14 cellular contexts compared by ENCODE assay signal in the genomic region with DNA sequence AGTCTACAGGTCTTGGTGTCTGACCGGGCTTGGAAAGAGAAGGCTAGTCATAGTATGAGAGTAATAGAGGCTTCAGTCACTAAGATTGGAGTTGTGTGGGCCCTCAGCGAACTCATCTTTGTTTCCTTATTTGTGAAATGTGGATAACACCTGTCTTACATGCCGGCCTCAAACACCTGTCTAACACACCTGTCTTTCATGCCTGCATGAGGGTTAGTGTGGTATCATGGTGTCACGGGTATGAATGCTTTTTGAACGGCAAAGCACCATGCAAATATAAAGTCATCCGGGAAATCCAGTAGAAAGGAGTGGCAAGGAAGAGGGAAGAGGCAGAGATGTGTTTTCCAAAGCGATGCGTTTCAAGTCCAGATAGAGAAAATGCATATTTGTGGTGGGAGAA. TPM values are rescaled to one million over a fixed set of nuclear protein-coding genes. Genes with fewer than 3 reads are reported as not detected.
DNase-seq lines count a peak whose midpoint lies in the region; ATAC-seq and TF ChIP-seq lines count a peak whose summit lies in the region.
"Had no signal": no experiment of that assay in that cellular context is flagged by ENCODE, and none has a peak within 500 bp of the region (broad histone marks: within the 10 kb centered on the region; RNA-seq: fewer than 3 reads in every experiment).

No MANE protein-coding gene starts in this region.

- H3K36me3 Mint-ChIP-seq in activated T-cell treated with anti-CD3 and anti-CD28 coated beads, Interleukin-2, amount 50 U/mL, for 4 hours (ENCODE audit: insufficient read depth), result peaks cover 5% of the 10 kb centered on the region

- no peak overlapping the region for H2AFZ ChIP-seq in PC-3 (ENCODE audit: low read length)

- intact Hi-C loops in PC-3 (cut with micrococcal nuclease), result loop anchor here (5.0 kb wide), 1 partner anchor 96 kb away; no protein-coding TSS in a partner anchor
- intact Hi-C loops in left lung (cut with DNase I), result no loop called here

- H3F3A ChIP-seq in PC-3 (ENCODE audit: low read length, unreplicated experiment), result no peaks in the 10 kb centered on the region

- DNase-seq in activated T-cell treated with anti-CD3 and anti-CD28 coated beads, Interleukin-2, amount 50 U/mL, for 4 hours, result no peak
- DNase-seq in activated T-cell treated with anti-CD3 and anti-CD28 coated beads, Interleukin-2, amount 50 U/mL, for 1 hour, result no peak
- no peak for DNase-seq in PC-3
- peak; percentile 41 for DNase-seq in epithelial cell of esophagus (ENCODE audit: low read depth)
- DNase-seq in NCI-H774 (lab: John Stamatoyannopoulos, UW), result no peak
- DNase-seq in CD1c-positive myeloid dendritic cell (ENCODE audit: extremely low spot score), result no peak
- DNase-seq in left lung, result no peak
- DNase-seq: NCI-H1694; stimulated activated CD8-positive, alpha-beta memory T cell treated with anti-CD3 and anti-CD28 coated beads, Interleukin-4, amount 100 ng/mL, for 48 hours had no signal

- H3K9me3 ChIP-seq in PC-3 (ENCODE audit: low read length) (no peaks in the 10 kb centered on the region), left lung (no peaks in the 10 kb centered on the region)

- no peaks in the 10 kb centered on the region for H3K9me3 Mint-ChIP-seq in activated T-cell treated with anti-CD3 and anti-CD28 coated beads, Interleukin-2, amount 50 U/mL, for 4 hours
- H3K9me3 Mint-ChIP-seq: dendritic cell treated with granulocyte-macrophage colony-stimulating factor and Interleukin-4, amounts not matched to agents 40 ng/mL and 50 ng/mL, for 4 days had no signal

- peaks cover 57% of the 10 kb centered on the region for H3K79me2 ChIP-seq in PC-3 (ENCODE audit: low read length)

- no peak for TF ChIP-seq CTCF in PC-3 (conservative IDR thresholded peaks at IDR 0.05; ENCODE audit: low read depth, low read length)
- no peak for TF ChIP-seq CTCF in epithelial cell of esophagus (IDR thresholded peaks at IDR 0.05; ENCODE audit: insufficient read depth, low read depth, low read length, missing control alignments)
- TF ChIP-seq CTCF in left lung (IDR thresholded peaks at IDR 0.05), result no peak

- peak overlapping the region; percentile 4 for H3K4me3 Mint-ChIP-seq in activated T-cell treated with anti-CD3 and anti-CD28 coated beads, Interleukin-2, amount 50 U/mL, for 4 hours
- H3K4me3 Mint-ChIP-seq: dendritic cell treated with granulocyte-macrophage colony-stimulating factor and Interleukin-4, amounts not matched to agents 40 ng/mL and 50 ng/mL, for 4 days had no signal

- H3K4me1 ChIP-seq in PC-3 (ENCODE audit: insufficient read depth, low read length) (peaks cover 44% of the 10 kb centered on the region), left lung (peaks cover 0 to 4% of the 10 kb centered on the region in 2 donors)

- H3K4me3 ChIP-seq in PC-3 (ENCODE audit: low read length) (no peak overlapping the region), epithelial cell of esophagus (ENCODE audit: low read length) (no peak overlapping the region), left lung (no peak overlapping the region)

- H3K4me1 Mint-ChIP-seq in activated T-cell treated with anti-CD3 and anti-CD28 coated beads, Interleukin-2, amount 50 U/mL, for 4 hours (ENCODE audit: low read depth), result peaks cover 78% of the 10 kb centered on the region

- POLR2A ChIA-PET in PC-3 (lab: Charles Lee; ENCODE audit: unreplicated experiment), result no interaction called here

- H3K27me3 ChIP-seq in PC-3 (ENCODE audit: low read length) (no peaks in the 10 kb centered on the region), left lung (no peaks in the 10 kb centered on the region)

- H3K9me2 ChIP-seq in PC-3 (replicated peaks; ENCODE audit: low read length), result no peaks in the 10 kb centered on the region

- no peaks in the 10 kb centered on the region for H4K20me1 ChIP-seq in PC-3 (ENCODE audit: low read length)

- CTCF ChIA-PET in PC-3 (lab: Charles Lee), result no interaction called here

- no TSS peak for BruUV-seq in PC-3 (replicated peaks; lab: Mats Ljungman, UMichigan)

- H3K36me3 ChIP-seq in PC-3 (ENCODE audit: low read depth, low read length) (peaks cover 2% of the 10 kb centered on the region; the same call in 1 of the 2 replicates), left lung (peaks cover 0 to 4% of the 10 kb centered on the region in 2 donors)

- ATAC-seq in activated T-cell treated with anti-CD3 and anti-CD28 coated beads, Interleukin-2, amount 50 U/mL, for 4 hours, result no peak
- ATAC-seq in PC-3 (no peak), left lung (no peak)
- ATAC-seq: activated CD4-positive, CD25-positive, alpha-beta regulatory T cell treated with anti-CD3 and anti-CD28 coated beads, Interleukin-2, amount 50 U/mL, for 24 hours; GM12878; SK-N-SH treated with all-trans-retinoic acid at 6 μM for 48 hours had no signal

- no peak overlapping the region for H3K9ac ChIP-seq in PC-3 (ENCODE audit: low read length)

- H3K4me2 ChIP-seq in PC-3 (ENCODE audit: low read length), result no peak overlapping the region

- H3K27ac ChIP-seq in PC-3 (ENCODE audit: low read length) (peak overlapping the region; percentile 84), temporal lobe (ENCODE audit: low read depth, low read length) (peak overlapping the region; percentile 84), left lung (no peak overlapping the region)

- H3K27me3 Mint-ChIP-seq in activated T-cell treated with anti-CD3 and anti-CD28 coated beads, Interleukin-2, amount 50 U/mL, for 4 hours (ENCODE audit: low read depth), result no peaks in the 10 kb centered on the region
- H3K27me3 Mint-ChIP-seq: dendritic cell treated with granulocyte-macrophage colony-stimulating factor and Interleukin-4, amounts not matched to agents 40 ng/mL and 50 ng/mL, for 4 days had no signal

RNA-seq across cellular contexts. Expression of gene GRAMD2B, which starts 25.5 kb away (rescaled TPM):
- total RNA-seq in activated T-cell treated with anti-CD3 and anti-CD28 coated beads, Interleukin-2, amount 50 U/mL, for 4 hours, result 10 to 100 TPM in 2 of 3 donors, 1 to 10 TPM in 1; 9.3 to 14.7 (median 12.3) TPM
- total RNA-seq in PC-3 (2014; rRNA removed), result 33.6 and 38.8 TPM in 2 replicates
- 8.6 TPM for total RNA-seq in temporal lobe
- total RNA-seq in left lung, result 10 to 100 TPM; 18.1 to 19.2 TPM

Comparison
In these comparisons a context has a peak if more than half of its experiments do, and no peak if none do; other contexts are left out.
1. H3K27ac ChIP-seq: peak in PC-3 (single experiment) and temporal lobe (single experiment); none in left lung (0 of 2).